In genomic region chr12:57782608-57783465, GRCh38 we compare ENCODE assay signal across 8 cellular contexts. TPM values are rescaled to one million over a fixed set of nuclear protein-coding genes. Genes with fewer than 3 reads are reported as not detected.
DNase-seq lines count a peak whose midpoint lies in the region; ATAC-seq and TF ChIP-seq lines count a peak whose summit lies in the region.

TSFM (plus strand) TSS chr12:57782787; CDS start chr12:57782802, 15 bp downstream.

- DNase-seq in HFF-Myc (ENCODE audit: extremely low read depth, low read depth) (peak; percentile 82), MV-4-11 (lab: John Stamatoyannopoulos, UW) (peak; percentile 90), SK-MEL-5 (ENCODE audit: low read depth, low spot score) (peak; percentile 95), globus pallidus (ENCODE audit: low spot score) (peak; percentile 90), omental fat pad (ENCODE audit: low spot score) (peak; percentile 98), testis (peak; percentile 99)
- DNase-seq in activated naive CD4-positive, alpha-beta T cell treated with anti-CD3 and anti-CD28 coated beads, Interleukin-2, amount 10 ng/mL, durations not matched to agents 7 days and 5 days = peak; percentile 98

- ATAC-seq in omental fat pad (ENCODE audit: low FRiP score) = peak; percentile 85

- H3K36me3 ChIP-seq in testis (ENCODE audit: low read depth, missing control alignments) = no peaks in the 10 kb centered on the region

- peaks cover 10% of the 10 kb centered on the region for H3K4me1 ChIP-seq in testis

- H3K27ac Mint-ChIP-seq in activated naive CD4-positive, alpha-beta T cell treated with anti-CD3 and anti-CD28 coated beads, Interleukin-2, amount 10 ng/mL, durations not matched to agents 7 days and 5 days = peak within 1 kb of the TSS; percentile 95

- CTCF ChIA-PET in activated naive CD4-positive, alpha-beta T cell treated with anti-CD3 and anti-CD28 coated beads, Interleukin-2, amount 10 ng/mL, durations not matched to agents 7 days and 5 days (lab: Charles Lee) = interaction anchor here (0.7 to 2.6 kb wide), 10 partner anchors 9 to 120 kb away, joined by 3 to 13 read pairs (median 6); no protein-coding TSS in a partner anchor

- no peaks in the 10 kb centered on the region for H3K9me3 Mint-ChIP-seq in activated naive CD4-positive, alpha-beta T cell treated with anti-CD3 and anti-CD28 coated beads, Interleukin-2, amount 10 ng/mL, durations not matched to agents 7 days and 5 days

- in situ Hi-C loops in SK-MEL-5 (cut with HindIII; ENCODE audit: low pct_unique_long_range_greater_than_20kb, low sequenced_read_pairs) = no loop called here

- H3K36me3 Mint-ChIP-seq in activated naive CD4-positive, alpha-beta T cell treated with anti-CD3 and anti-CD28 coated beads, Interleukin-2, amount 10 ng/mL, durations not matched to agents 7 days and 5 days = peaks cover 21% of the 10 kb centered on the region

- TF ChIP-seq CTCF in HFF-Myc (IDR thresholded peaks at IDR 0.05; ENCODE audit: low read depth, low read length, missing control alignments) = peak; percentile 92
- peak in 2 of 3 donors; percentile 41 to 86 for TF ChIP-seq CTCF in omental fat pad (IDR thresholded peaks at IDR 0.05)
- TF ChIP-seq CTCF in testis (IDR thresholded peaks at IDR 0.05) = peak; percentile 97 to 100 (median 99)

- H3K27me3 Mint-ChIP-seq in activated naive CD4-positive, alpha-beta T cell treated with anti-CD3 and anti-CD28 coated beads, Interleukin-2, amount 10 ng/mL, durations not matched to agents 7 days and 5 days = no peaks in the 10 kb centered on the region

- peak within 1 kb of the TSS; percentile 44 to 47 for H3K27ac ChIP-seq in testis

- H3K4me1 Mint-ChIP-seq in activated naive CD4-positive, alpha-beta T cell treated with anti-CD3 and anti-CD28 coated beads, Interleukin-2, amount 10 ng/mL, durations not matched to agents 7 days and 5 days = peaks cover 50% of the 10 kb centered on the region

- 0% methylated on average over 41 to 45 of the region's 45 CpGs for WGBS in testis, 2 donors

- no peaks in the 10 kb centered on the region for H3K9me3 ChIP-seq in testis

- no peak for TF ChIP-seq POLR2A in testis (IDR thresholded peaks at IDR 0.05)

- no peaks in the 10 kb centered on the region for H3K27me3 ChIP-seq in testis

- intact Hi-C loops in testis (cut with DNase I; ENCODE audit: low total_unique reads) = no loop called here

- H3K4me3 Mint-ChIP-seq in activated naive CD4-positive, alpha-beta T cell treated with anti-CD3 and anti-CD28 coated beads, Interleukin-2, amount 10 ng/mL, durations not matched to agents 7 days and 5 days = peak within 1 kb of the TSS; percentile 99

- H3K4me3 ChIP-seq in GM08714 (ENCODE audit: low read length) (peak within 1 kb of the TSS; percentile 92), HFF-Myc (replicated peaks; ENCODE audit: low read depth, low read length) (peak within 1 kb of the TSS; percentile 71), testis (peak within 1 kb of the TSS; percentile 87 to 97)

RNA-seq across cellular contexts. Expression of gene TSFM, which starts in this region (rescaled TPM):
- 77.3 and 80.2 TPM in 2 replicates for total RNA-seq in SK-MEL-5 (2014; rRNA removed; shearing (Covaris generic))
- 47.8 and 51.9 TPM in 2 replicates for polyA plus RNA-seq in SK-MEL-5 (2015; cell fraction: cytosol; rRNA removed)
- polyA plus RNA-seq in SK-MEL-5 (2015; cell fraction: nucleus; rRNA removed) = 16.9 and 26.7 TPM in 2 replicates
- total RNA-seq in omental fat pad (10 to 100 TPM; 20.2 to 36.6 (median 25.6) TPM), testis (10 to 100 TPM; 26.9 to 30.0 TPM)
- 51.2 TPM for polyA plus RNA-seq in testis (ENCODE audit: insufficient read depth, low read depth, low replicate concordance)

Comparison
In these comparisons a context has a peak if more than half of its experiments do, and no peak if none do; other contexts are left out.
1. Peak in every context shown above with its lines: DNase-seq, ATAC-seq, H3K4me3 ChIP-seq and H3K27ac ChIP-seq.